11 cellular contexts compared by ENCODE assay signal in genomic region chr1:38014171-38014570, GRCh38. TPM values are rescaled to one million over a fixed set of nuclear protein-coding genes. Genes with fewer than 3 reads are reported as not detected.
DNase-seq lines count a peak whose midpoint lies in the region; ATAC-seq, FAIRE-seq and TF ChIP-seq lines count a peak whose summit lies in the region.
"Had no signal": no experiment of that assay in that cellular context is flagged by ENCODE, and none has a peak within 500 bp of the region (broad histone marks: within the 10 kb centered on the region; RNA-seq: fewer than 3 reads in every experiment).

No MANE protein-coding gene starts in this region.

- H3K4me1 Mint-ChIP-seq in CD4-positive, CD25-positive, alpha-beta regulatory T cell: peaks cover 18 to 68% (median 47%) of the 10 kb centered on the region in 4 donors
- H3K4me1 Mint-ChIP-seq in IgD-negative memory B cell: peaks cover 16 to 18% (median 18%) of the 10 kb centered on the region in 3 donors
- peaks cover 21 to 67% (median 56%) of the 10 kb centered on the region in 4 donors for H3K4me1 Mint-ChIP-seq in naive thymus-derived CD8-positive, alpha-beta T cell

- POLR2A ChIA-PET in naive thymus-derived CD8-positive, alpha-beta T cell (lab: Charles Lee): interaction anchor here (4.0 to 8.8 kb wide), 2 partner anchors 19 to 24 kb away, joined by 15 to 80 read pairs; partner anchors contain the start of gene SF3A3

- H3K27ac ChIP-seq in CD4-positive, CD25-positive, alpha-beta regulatory T cell (ENCODE audit: insufficient read depth, low read length, poor library complexity, severe bottlenecking): no peak overlapping the region
- H3K27ac ChIP-seq in prostate gland: no peak overlapping the region
- H3K27ac ChIP-seq in ascending aorta: peak overlapping the region in 1 of 2 donors; percentile 88
- H3K27ac ChIP-seq: body of pancreas had no signal

- H3K9me3 ChIP-seq in CD4-positive, CD25-positive, alpha-beta regulatory T cell (ENCODE audit: control insufficient read depth in 2 of 2, low read length in 2 of 2): no peaks in the 10 kb centered on the region
- H3K9me3 ChIP-seq in prostate gland: no peaks in the 10 kb centered on the region
- H3K9me3 ChIP-seq in ascending aorta: no peaks in the 10 kb centered on the region
- H3K9me3 ChIP-seq: body of pancreas had no signal

- peak; percentile 21 for TF ChIP-seq CTCF in astrocyte of the cerebellum (IDR thresholded peaks at IDR 0.05; ENCODE audit: low read depth, low read length, missing control alignments)
- TF ChIP-seq CTCF in prostate gland (IDR thresholded peaks at IDR 0.05): no peak
- TF ChIP-seq CTCF in ascending aorta (IDR thresholded peaks at IDR 0.05): no peak
- TF ChIP-seq CTCF in D721Med (IDR thresholded peaks at IDR 0.05; ENCODE audit: insufficient read depth, missing control alignments): no peak

- H3K36me3 ChIP-seq in CD4-positive, CD25-positive, alpha-beta regulatory T cell (ENCODE audit: control insufficient read depth, insufficient read depth, low read length): peaks cover 33% of the 10 kb centered on the region
- H3K36me3 ChIP-seq in prostate gland (peaks cover 0 to 5% of the 10 kb centered on the region in 2 donors), ascending aorta (peaks cover 16 to 32% of the 10 kb centered on the region in 2 donors)

- H3K4me1 ChIP-seq in CD4-positive, CD25-positive, alpha-beta regulatory T cell (ENCODE audit: control insufficient read depth, insufficient read depth, low read length, poor library complexity, severe bottlenecking): peaks cover 23% of the 10 kb centered on the region
- peaks cover 11% of the 10 kb centered on the region for H3K4me1 ChIP-seq in prostate gland (replicated peaks)
- H3K4me1 ChIP-seq in ascending aorta: peaks cover 13 to 31% of the 10 kb centered on the region in 2 donors

- no peaks in the 10 kb centered on the region for H3K27me3 ChIP-seq in CD4-positive, CD25-positive, alpha-beta regulatory T cell (ENCODE audit: control insufficient read depth, insufficient read depth, low read length)
- H3K27me3 ChIP-seq in prostate gland (replicated peaks; ENCODE audit: insufficient read depth): no peaks in the 10 kb centered on the region
- H3K27me3 ChIP-seq in ascending aorta: no peaks in the 10 kb centered on the region
- H3K27me3 ChIP-seq: body of pancreas had no signal

- in situ Hi-C loops in astrocyte of the cerebellum (cut with HindIII; ENCODE audit: low sequenced_read_pairs): no loop called here

- peak overlapping the region; percentile 52 to 99 (median 99) for H3K27ac Mint-ChIP-seq in CD4-positive, CD25-positive, alpha-beta regulatory T cell
- H3K27ac Mint-ChIP-seq in IgD-negative memory B cell: no peak overlapping the region
- H3K27ac Mint-ChIP-seq in naive thymus-derived CD8-positive, alpha-beta T cell: peak overlapping the region in 7 of 10 donors; percentile 19 to 100 (median 72)

- no peak for ATAC-seq in CD4-positive, CD25-positive, alpha-beta regulatory T cell (ENCODE audit: low read depth in 2 of 2)
- no peak for ATAC-seq in naive thymus-derived CD8-positive, alpha-beta T cell
- no peak for ATAC-seq in HG03097 (IDR thresholded peaks at IDR 0.05; ENCODE audit: low FRiP score, unreplicated experiment)
- ATAC-seq: body of pancreas had no signal

- TF ChIP-seq POLR2A in prostate gland (IDR thresholded peaks at IDR 0.05): no peak

- H3K4me3 ChIP-seq in CD4-positive, CD25-positive, alpha-beta regulatory T cell (ENCODE audit: low read depth, low read length): no peak overlapping the region
- H3K4me3 ChIP-seq in astrocyte of the cerebellum (ENCODE audit: low read depth, low read length): no peak overlapping the region
- no peak overlapping the region for H3K4me3 ChIP-seq in prostate gland
- H3K4me3 ChIP-seq in ascending aorta: peak overlapping the region in 1 of 2 donors; percentile 75
- H3K4me3 ChIP-seq: body of pancreas had no signal

- no peak for FAIRE-seq in D721Med (lab: Jason Lieb, UNC)

- intact Hi-C loops in prostate gland (cut with DNase I): no loop called here
- intact Hi-C loops in ascending aorta (cut with DNase I): loop anchor here (10.0 kb wide), 3 partner anchors 459 to 1559 kb away; partner anchors contain the start of genes DNALI1, OSCP1, RRAGC and SNIP1

- H3K27me3 Mint-ChIP-seq in CD4-positive, CD25-positive, alpha-beta regulatory T cell: no peaks in the 10 kb centered on the region
- H3K27me3 Mint-ChIP-seq in IgD-negative memory B cell: no peaks in the 10 kb centered on the region
- H3K27me3 Mint-ChIP-seq in naive thymus-derived CD8-positive, alpha-beta T cell: no peaks in the 10 kb centered on the region

- no peak for DNase-seq in CD4-positive, CD25-positive, alpha-beta regulatory T cell
- DNase-seq in astrocyte of the cerebellum (ENCODE audit: low read depth) (no peak), prostate gland (ENCODE audit: low spot score) (no peak), ascending aorta (ENCODE audit: low spot score in 2 of 2) (no peak), D721Med (ENCODE audit: insufficient read length, low spot score) (no peak)
- no peak for DNase-seq in naive thymus-derived CD8-positive, alpha-beta T cell
- DNase-seq: body of pancreas; KBM-7; stimulated activated CD4-positive, alpha-beta T cell treated with anti-CD3 and anti-CD28 coated beads, Interleukin-4, amount 100 ng/mL, for 4 hours had no signal

- peak overlapping the region in 3 of 4 donors; percentile 8 to 97 (median 48) for H3K4me3 Mint-ChIP-seq in CD4-positive, CD25-positive, alpha-beta regulatory T cell
- H3K4me3 Mint-ChIP-seq in IgD-negative memory B cell: peak overlapping the region in 3 of 4 donors; percentile 98 to 99 (median 99)
- peak overlapping the region in 9 of 10 donors; percentile 62 to 100 (median 99) for H3K4me3 Mint-ChIP-seq in naive thymus-derived CD8-positive, alpha-beta T cell

- peaks cover 20% of the 10 kb centered on the region for H3K36me3 Mint-ChIP-seq in CD4-positive, CD25-positive, alpha-beta regulatory T cell
- H3K36me3 Mint-ChIP-seq in IgD-negative memory B cell: peaks cover 6% of the 10 kb centered on the region
- H3K36me3 Mint-ChIP-seq in naive thymus-derived CD8-positive, alpha-beta T cell: peaks cover 0 to 34% (median 4%) of the 10 kb centered on the region in 3 donors

- WGBS in prostate gland: 56% methylated on average over 4 of the region's 4 CpGs

- H3K9me3 Mint-ChIP-seq in CD4-positive, CD25-positive, alpha-beta regulatory T cell: no peaks in the 10 kb centered on the region
- H3K9me3 Mint-ChIP-seq in IgD-negative memory B cell: peaks cover 0 to 4% (median 0%) of the 10 kb centered on the region in 3 donors
- H3K9me3 Mint-ChIP-seq in naive thymus-derived CD8-positive, alpha-beta T cell: no peaks in the 10 kb centered on the region

RNA-seq across cellular contexts. Expression of gene UTP11, which starts 1.6 kb away (rescaled TPM):
- total RNA-seq in CD4-positive, CD25-positive, alpha-beta regulatory T cell: 12.3 TPM
- polyA plus RNA-seq in CD4-positive, CD25-positive, alpha-beta regulatory T cell: 10 to 100 TPM; 21.0 to 31.1 (median 24.9) TPM
- 18.9 TPM for polyA plus RNA-seq in IgD-negative memory B cell
- total RNA-seq in naive thymus-derived CD8-positive, alpha-beta T cell: 10 to 100 TPM; 14.2 to 17.3 TPM
- 10 to 100 TPM; 16.6 to 21.4 (median 17.4) TPM for polyA plus RNA-seq in naive thymus-derived CD8-positive, alpha-beta T cell
- total RNA-seq in prostate gland (10 to 100 TPM; 26.9 to 36.5 TPM), ascending aorta (16.5 TPM)

RNA-seq across cellular contexts. Expression of gene FHL3, which starts 8.9 kb away (rescaled TPM):
- 4.6 TPM for total RNA-seq in CD4-positive, CD25-positive, alpha-beta regulatory T cell
- 10 to 100 TPM; 11.2 to 20.8 (median 13.3) TPM for polyA plus RNA-seq in CD4-positive, CD25-positive, alpha-beta regulatory T cell
- polyA plus RNA-seq in IgD-negative memory B cell: 1.7 TPM
- total RNA-seq in naive thymus-derived CD8-positive, alpha-beta T cell: 10 to 100 TPM; 11.0 to 11.4 TPM
- 10 to 100 TPM in 1 of 3 donors, 1 to 10 TPM in 2; 4.8 to 12.7 (median 8.1) TPM for polyA plus RNA-seq in naive thymus-derived CD8-positive, alpha-beta T cell
- total RNA-seq in prostate gland (10 to 100 TPM; 14.2 to 40.6 TPM), ascending aorta (60.1 TPM)

RNA-seq across cellular contexts. Expression of gene SF3A3, which starts 24.3 kb away (rescaled TPM):
- total RNA-seq in CD4-positive, CD25-positive, alpha-beta regulatory T cell: 47.6 TPM
- 100 to 1,000 TPM in 3 of 4 donors, 10 to 100 TPM in 1; 90.6 to 118 (median 105) TPM for polyA plus RNA-seq in CD4-positive, CD25-positive, alpha-beta regulatory T cell
- polyA plus RNA-seq in IgD-negative memory B cell: 70.7 TPM
- 10 to 100 TPM; 67.0 to 72.0 TPM for total RNA-seq in naive thymus-derived CD8-positive, alpha-beta T cell
- 100 to 1,000 TPM in 1 of 3 donors, 10 to 100 TPM in 2; 97.4 to 101 (median 98.1) TPM for polyA plus RNA-seq in naive thymus-derived CD8-positive, alpha-beta T cell
- total RNA-seq in prostate gland (10 to 100 TPM; 55.8 to 68.0 TPM), ascending aorta (20.3 TPM)

RNA-seq across cellular contexts. Expression of gene POU3F1, which starts 32.4 kb away (rescaled TPM):
- 1.7 TPM for total RNA-seq in CD4-positive, CD25-positive, alpha-beta regulatory T cell
- under 1 TPM; 0.11 to 0.49 (median 0.32) TPM for polyA plus RNA-seq in CD4-positive, CD25-positive, alpha-beta regulatory T cell
- not detected for polyA plus RNA-seq in IgD-negative memory B cell
- under 1 TPM; 0.31 to 0.38 TPM for total RNA-seq in naive thymus-derived CD8-positive, alpha-beta T cell
- polyA plus RNA-seq in naive thymus-derived CD8-positive, alpha-beta T cell: under 1 TPM in 1 of 3 donors, not detected in 2; 0.08 TPM
- total RNA-seq in prostate gland (1 to 10 TPM in 1 of 2 donors, under 1 TPM in 1; 0.09 to 3.4 TPM), ascending aorta (not detected)
- total RNA-seq: body of pancreas had no signal

Comparison
In these comparisons a context has a peak if more than half of its experiments do, and no peak if none do; other contexts are left out.
1. H3K27ac Mint-ChIP-seq: peak in CD4-positive, CD25-positive, alpha-beta regulatory T cell (3 of 3) and naive thymus-derived CD8-positive, alpha-beta T cell (7 of 10); none in IgD-negative memory B cell (0 of 3).
2. H3K4me3 Mint-ChIP-seq: peak in every context shown above with its lines; median percentile 99 in IgD-negative memory B cell; 99 in naive thymus-derived CD8-positive, alpha-beta T cell; 48 in CD4-positive, CD25-positive, alpha-beta regulatory T cell.